ENCODE assay signal across 16 cellular contexts in genomic region chr6:127439718-127440117, GRCh38.
"Had no signal": no experiment of that assay in that cellular context is flagged by ENCODE, and none has a peak within 500 bp of the region (broad histone marks: within the 10 kb centered on the region; RNA-seq: fewer than 3 reads in every experiment).

No MANE protein-coding gene starts in this region.

- DNase-seq: KBM-7; NCI-H1092; NCI-H1105 treated with DMSO at 0.1 percent for 48 hours; NCI-H1417 treated with DMSO at 0.1 percent for 48 hours; NCI-H146; NCI-H1694 treated with DMSO at 0.1 percent for 48 hours; NCI-H2029; NCI-H2081 treated with DMSO at 0.1 percent for 48 hours; NCI-H2227 treated with DMSO at 0.1 percent for 48 hours; NCI-H524; NCI-H526 treated with DMSO at 0.1 percent for 48 hours; NCI-H748 treated with DMSO at 0.1 percent for 48 hours; NK-92 treated with Interleukin-12 subunit alpha and Interleukin-12 subunit beta, amount 100 ng/mL, for 24 hours; PC-3; SHP77 had no signal

- H3K27ac ChIP-seq: RWPE1 had no signal
